In genomic region chr4:81807927-81808672, GRCh38 we compare ENCODE assay signal across 15 cellular contexts.
DNase-seq lines count a peak whose midpoint lies in the region; ATAC-seq and TF ChIP-seq lines count a peak whose summit lies in the region.
"Had no signal": no experiment of that assay in that cellular context is flagged by ENCODE, and none has a peak within 500 bp of the region (broad histone marks: within the 10 kb centered on the region; RNA-seq: fewer than 3 reads in every experiment).

No MANE protein-coding gene starts in this region.

- H3K27me3 Mint-ChIP-seq in MCF 10A (ENCODE audit: insufficient read depth, unreplicated experiment) (no peaks in the 10 kb centered on the region), osteocyte (ENCODE audit: unreplicated experiment) (peaks cover 3% of the 10 kb centered on the region), GM23338 (ENCODE audit: insufficient read depth, low read depth, poor library complexity) (no peaks in the 10 kb centered on the region)

- no peaks in the 10 kb centered on the region for H3K36me3 Mint-ChIP-seq in MCF 10A (ENCODE audit: insufficient read depth, unreplicated experiment)
- H3K36me3 Mint-ChIP-seq in osteocyte (ENCODE audit: unreplicated experiment): no peaks in the 10 kb centered on the region
- H3K36me3 Mint-ChIP-seq in GM23338 (ENCODE audit: low read depth): no peaks in the 10 kb centered on the region

- H3K4me1 Mint-ChIP-seq in MCF 10A (ENCODE audit: insufficient read depth, unreplicated experiment) (peaks cover 12% of the 10 kb centered on the region), osteocyte (ENCODE audit: unreplicated experiment) (no peaks in the 10 kb centered on the region), GM23338 (peaks cover 13% of the 10 kb centered on the region)

- POLR2A ChIA-PET in MCF 10A (lab: Yijun Ruan, JAX): interaction anchor here (0.7 kb wide), 1 partner anchor 290 kb away, joined by 3 read pairs; no protein-coding TSS in a partner anchor

- H3K9me2 ChIP-seq in GM23338 (ENCODE audit: insufficient read depth): peaks cover 4% of the 10 kb centered on the region; the same call in 1 of the 2 replicates

- 18 to 31% methylated on average over 2 of the region's 2 CpGs for WGBS in thyroid gland, 2 donors

- intact Hi-C loops in MCF 10A (cut with micrococcal nuclease) (no loop called here), breast epithelium (cut with DNase I; ENCODE audit: low total_unique reads) (no loop called here), thyroid gland (cut with DNase I) (no loop called here)

- H3K4me3 Mint-ChIP-seq in MCF 10A (ENCODE audit: unreplicated experiment) (no peak overlapping the region), osteocyte (ENCODE audit: unreplicated experiment) (no peak overlapping the region), GM23338 (no peak overlapping the region)

- H4K20me1 ChIP-seq in GM23338 (replicated peaks; ENCODE audit: insufficient read depth): no peaks in the 10 kb centered on the region

- no peaks in the 10 kb centered on the region for H3K9me3 ChIP-seq in breast epithelium
- no peaks in the 10 kb centered on the region for H3K9me3 ChIP-seq in thyroid gland

- TF ChIP-seq CTCF in MCF 10A (IDR thresholded peaks at IDR 0.05; ENCODE audit: unreplicated experiment) (no peak), breast epithelium (IDR thresholded peaks at IDR 0.05) (no peak), thyroid gland (IDR thresholded peaks at IDR 0.05) (no peak), osteocyte (IDR thresholded peaks at IDR 0.05) (no peak), GM23338 (conservative IDR thresholded peaks at IDR 0.05; ENCODE audit: low read depth in 2 of 2) (no peak)

- H3K27ac ChIP-seq in breast epithelium (no peak overlapping the region), thyroid gland (no peak overlapping the region), GM23338 (ENCODE audit: low read depth) (no peak overlapping the region)
- H3K27ac ChIP-seq: cardiac muscle cell, epithelial cell of prostate had no signal

- no peaks in the 10 kb centered on the region for H3K27me3 ChIP-seq in breast epithelium
- H3K27me3 ChIP-seq in thyroid gland: no peaks in the 10 kb centered on the region
- no peaks in the 10 kb centered on the region for H3K27me3 ChIP-seq in GM23338 (ENCODE audit: insufficient read depth)
- H3K27me3 ChIP-seq: cardiac muscle cell had no signal

- H2AFZ ChIP-seq in GM23338: no peak overlapping the region

- no peaks in the 10 kb centered on the region for H3K36me3 ChIP-seq in breast epithelium
- no peaks in the 10 kb centered on the region for H3K36me3 ChIP-seq in thyroid gland
- H3K36me3 ChIP-seq in GM23338 (ENCODE audit: insufficient read depth): no peaks in the 10 kb centered on the region
- H3K36me3 ChIP-seq: cardiac muscle cell had no signal

- no peaks in the 10 kb centered on the region for H3K79me2 ChIP-seq in GM23338 (replicated peaks; ENCODE audit: insufficient read depth)

- H3K4me2 ChIP-seq in GM23338: no peak overlapping the region

- H3K4me1 ChIP-seq in breast epithelium (no peaks in the 10 kb centered on the region), thyroid gland (no peaks in the 10 kb centered on the region), GM23338 (ENCODE audit: insufficient read depth) (0 out of 2 replicates have a peak, but pooled peaks cover 6% of the 10 kb centered on the region)

- H3K4me3 ChIP-seq in breast epithelium (no peak overlapping the region), thyroid gland (replicated peaks in 1 of 3) (no peak overlapping the region), GM23338 (no peak overlapping the region)
- H3K4me3 ChIP-seq: cardiac muscle cell had no signal

- no peak for TF ChIP-seq POLR2A in breast epithelium (IDR thresholded peaks at IDR 0.05)
- TF ChIP-seq POLR2A in thyroid gland (IDR thresholded peaks at IDR 0.05): no peak

- no peaks in the 10 kb centered on the region for H3K9me3 Mint-ChIP-seq in MCF 10A (ENCODE audit: unreplicated experiment)
- H3K9me3 Mint-ChIP-seq in osteocyte (ENCODE audit: unreplicated experiment): no peaks in the 10 kb centered on the region
- H3K9me3 Mint-ChIP-seq in GM23338: no peaks in the 10 kb centered on the region

- H3F3A ChIP-seq in GM23338 (replicated peaks; ENCODE audit: low read depth): no peaks in the 10 kb centered on the region

- no peak for ATAC-seq in GM23338
- ATAC-seq: HCT116 had no signal

- DNase-seq in MCF 10A (ENCODE audit: unreplicated experiment) (peak; percentile 12), breast epithelium (ENCODE audit: low spot score in 2 of 2) (no peak), NCI-H2196 treated with DMSO at 0.1 percent for 48 hours (lab: John Stamatoyannopoulos, UW; ENCODE audit: unreplicated experiment) (peak; percentile 35), UCSD-AML1 (lab: John Stamatoyannopoulos, UW; ENCODE audit: unreplicated experiment) (peak; percentile 12), thyroid gland (peak; percentile 37 to 45), HuH-7.5 (ENCODE audit: low spot score) (no peak), osteocyte (ENCODE audit: extremely low spot score, unreplicated experiment) (no peak), GM23338 (ENCODE audit: low spot score) (no peak)
- DNase-seq: activated gamma-delta T cell treated with Interleukin-2 at 50 U/mL for 16 hours, IMR-90, mesenchymal stem cell, nucleus accumbens had no signal

- H3K27ac Mint-ChIP-seq in MCF 10A (ENCODE audit: low read depth, unreplicated experiment) (no peak overlapping the region), osteocyte (ENCODE audit: unreplicated experiment) (no peak overlapping the region), GM23338 (no peak overlapping the region)

- CTCF ChIA-PET in MCF 10A (lab: Yijun Ruan, JAX): interaction anchor here (0.7 to 1.5 kb wide), 4 partner anchors 68 to 339 kb away, joined by 3 to 4 read pairs (median 3); partner anchors contain the start of gene RASGEF1B

- BruUV-seq in MCF 10A (replicated peaks; lab: Mats Ljungman, UMichigan): no TSS peak

TF ChIP-seq in GM23338, 12 proteins besides CTCF, POLR2A, EP300 and RAD21 (continues in another document):
- TF ChIP-seq ETS1 (IDR thresholded peaks at IDR 0.05): no peak
- no peak for TF ChIP-seq ZNF331 (CRISPR knock-in tag; IDR thresholded peaks at IDR 0.05; ENCODE audit: low read depth)
- TF ChIP-seq ZNF114 (CRISPR knock-in tag; IDR thresholded peaks at IDR 0.05): no peak
- no peak for TF ChIP-seq EZH2 (IDR thresholded peaks at IDR 0.05; ENCODE audit: low read depth, unreplicated experiment)
- no peak for TF ChIP-seq NANOG (IDR thresholded peaks at IDR 0.05; ENCODE audit: borderline replicate concordance)
- no peak for TF ChIP-seq POLR2AphosphoS5 (IDR thresholded peaks at IDR 0.05; ENCODE audit: low read depth)

Comparison
In these comparisons a context has a peak if more than half of its experiments do, and no peak if none do; other contexts are left out.
1. DNase-seq: peak in MCF 10A (single experiment), NCI-H2196 treated with DMSO at 0.1 percent for 48 hours (single experiment), UCSD-AML1 (single experiment) and thyroid gland (2 of 2); none in breast epithelium (0 of 2), HuH-7.5 (single experiment), osteocyte (single experiment) and GM23338 (single experiment).